ENCODE assay signal across 8 cellular contexts in the genomic region with DNA sequence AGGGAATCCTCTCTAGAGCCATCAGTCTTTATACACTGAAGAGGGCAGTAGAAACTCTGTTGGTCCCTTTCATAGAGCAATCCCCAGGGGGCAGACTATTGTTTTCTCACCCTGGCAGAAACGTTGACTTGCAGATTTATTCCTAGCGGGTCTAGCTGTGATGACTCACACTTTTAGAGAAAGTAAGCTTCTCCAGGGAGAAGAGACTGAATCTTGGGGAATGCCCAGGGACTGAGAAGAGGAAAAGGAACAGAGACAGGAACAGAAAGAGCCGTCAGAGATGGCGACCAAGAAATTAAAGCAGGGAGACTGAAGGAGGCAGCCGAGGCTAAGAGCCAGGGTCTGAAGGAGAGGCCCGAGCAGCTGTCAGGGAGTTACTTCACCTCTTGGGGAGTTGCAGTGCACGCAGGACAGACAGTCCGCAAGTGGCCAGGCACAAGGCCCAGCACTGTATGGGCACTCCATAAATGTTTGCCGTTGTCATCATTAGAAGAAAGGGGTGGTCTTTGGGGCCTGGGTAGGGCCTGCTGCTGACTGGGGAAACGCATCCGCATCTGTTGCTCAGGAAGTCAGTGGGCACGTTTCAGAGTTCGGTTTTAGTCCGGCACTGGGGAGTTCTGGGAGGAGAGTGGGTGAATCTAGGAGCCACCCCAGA. TPM values are rescaled to one million over a fixed set of nuclear protein-coding genes. Genes with fewer than 3 reads are reported as not detected.
DNase-seq lines count a peak whose midpoint lies in the region; ATAC-seq and TF ChIP-seq lines count a peak whose summit lies in the region.

No MANE protein-coding gene starts in this region.

- H3K9me3 Mint-ChIP-seq in activated CD8-positive, alpha-beta memory T cell treated with anti-CD3 and anti-CD28 coated beads, Interleukin-2, amount 10 ng/mL, durations not matched to agents 7 days and 5 days (ENCODE audit: low read depth), result no peaks in the 10 kb centered on the region

- peak overlapping the region; percentile 92 for H3K27ac Mint-ChIP-seq in activated CD8-positive, alpha-beta memory T cell treated with anti-CD3 and anti-CD28 coated beads, Interleukin-2, amount 10 ng/mL, durations not matched to agents 7 days and 5 days

- H3K4me1 Mint-ChIP-seq in activated CD8-positive, alpha-beta memory T cell treated with anti-CD3 and anti-CD28 coated beads, Interleukin-2, amount 10 ng/mL, durations not matched to agents 7 days and 5 days, result peaks cover 43% of the 10 kb centered on the region

- H3K36me3 ChIP-seq in HEK293 (ENCODE audit: control insufficient read depth in 2 of 2, insufficient read depth in 1 of 2, low read length in 2 of 2), result peaks cover 0 to 9% of the 10 kb centered on the region in 2 experiments; a peak in 2 of 3 replicates
- H3K36me3 ChIP-seq in mucosa of descending colon (ENCODE audit: low read depth), result peaks cover 3% of the 10 kb centered on the region
- peaks cover 21% of the 10 kb centered on the region for H3K36me3 ChIP-seq in upper lobe of right lung

- TF ChIP-seq POLR2A in erythroblast (IDR thresholded peaks at IDR 0.05; ENCODE audit: low read length), result no peak

- intact Hi-C loops in mucosa of descending colon (cut with DNase I, micrococcal nuclease), result no loop called here
- intact Hi-C loops in upper lobe of right lung (cut with DNase I), result loop anchor here (10.0 kb wide), 1 partner anchor 141 kb away; no protein-coding TSS in a partner anchor

- peak overlapping the region; percentile 55 for H3K27ac ChIP-seq in HEK293 (ENCODE audit: extremely low read depth, low read depth, low read length)
- peak overlapping the region; percentile 86 for H3K27ac ChIP-seq in upper lobe of right lung

- H3K4me1 ChIP-seq in HEK293 (ENCODE audit: control insufficient read depth, insufficient read depth, low read length) (peaks cover 11% of the 10 kb centered on the region), mucosa of descending colon (ENCODE audit: low read depth) (peaks cover 17% of the 10 kb centered on the region), upper lobe of right lung (peaks cover 59% of the 10 kb centered on the region)

- POLR2A ChIA-PET in HEK293 (lab: Yijun Ruan, JAX), result interaction anchor here (0.9 to 1.9 kb wide), 7 partner anchors 9 to 170 kb away, joined by 3 to 16 read pairs (median 3); partner anchors contain the start of genes MRPL51 and VAMP1

- no peaks in the 10 kb centered on the region for H3K27me3 Mint-ChIP-seq in activated CD8-positive, alpha-beta memory T cell treated with anti-CD3 and anti-CD28 coated beads, Interleukin-2, amount 10 ng/mL, durations not matched to agents 7 days and 5 days

- DNase-seq in NCI-H2196 (lab: John Stamatoyannopoulos, UW; ENCODE audit: unreplicated experiment), result peak; percentile 10
- no peak for DNase-seq in NCI-H2196 treated with DMSO at 0.1 percent for 48 hours (lab: John Stamatoyannopoulos, UW; ENCODE audit: unreplicated experiment)
- DNase-seq in NCI-H2171 treated with DMSO at 0.1 percent for 48 hours (lab: John Stamatoyannopoulos, UW), result peak; percentile 83
- DNase-seq in activated CD8-positive, alpha-beta memory T cell treated with anti-CD3 and anti-CD28 coated beads, Interleukin-2, amount 10 ng/mL, durations not matched to agents 7 days and 5 days, result peak; percentile 65
- peak; percentile 45 to 54 for DNase-seq in erythroblast (lab: John Stamatoyannopoulos, UW)
- DNase-seq in mucosa of descending colon, result no peak
- DNase-seq in upper lobe of right lung, result no peak

- H3K4me3 ChIP-seq in HEK293 (ENCODE audit: low read depth, low read length) (no peak overlapping the region), mucosa of descending colon (no peak overlapping the region), upper lobe of right lung (peak overlapping the region; percentile 14)

- H3K36me3 Mint-ChIP-seq in activated CD8-positive, alpha-beta memory T cell treated with anti-CD3 and anti-CD28 coated beads, Interleukin-2, amount 10 ng/mL, durations not matched to agents 7 days and 5 days, result peaks cover 5% of the 10 kb centered on the region

- H3K9me3 ChIP-seq in HEK293 (ENCODE audit: control insufficient read depth, insufficient read depth, low read depth, low read length) (no peaks in the 10 kb centered on the region), mucosa of descending colon (no peaks in the 10 kb centered on the region), upper lobe of right lung (no peaks in the 10 kb centered on the region)

- TF ChIP-seq CTCF in HEK293 (tag by site-specific recombination; IDR thresholded peaks at IDR 0.05), result peak; percentile 75
- TF ChIP-seq CTCF in mucosa of descending colon (IDR thresholded peaks at IDR 0.05), result no peak
- TF ChIP-seq CTCF in upper lobe of right lung (IDR thresholded peaks at IDR 0.05), result peak; percentile 59

- peak overlapping the region; percentile 56 for H3K4me3 Mint-ChIP-seq in activated CD8-positive, alpha-beta memory T cell treated with anti-CD3 and anti-CD28 coated beads, Interleukin-2, amount 10 ng/mL, durations not matched to agents 7 days and 5 days

- ATAC-seq in activated CD8-positive, alpha-beta memory T cell treated with anti-CD3 and anti-CD28 coated beads, Interleukin-2, amount 10 ng/mL, durations not matched to agents 7 days and 5 days, result peak; percentile 83
- ATAC-seq in mucosa of descending colon (peak; percentile 52), upper lobe of right lung (peak; percentile 69)

- CTCF ChIA-PET in HEK293 (lab: Yijun Ruan, JAX), result interaction anchor here (0.6 to 2.0 kb wide), 15 partner anchors 10 to 1241 kb away, joined by 3 to 13 read pairs (median 4); partner anchors contain the start of gene TNFRSF1A
- CTCF ChIA-PET in activated CD8-positive, alpha-beta memory T cell treated with anti-CD3 and anti-CD28 coated beads, Interleukin-2, amount 10 ng/mL, durations not matched to agents 7 days and 5 days (lab: Charles Lee), result interaction anchor here (0.6 to 1.9 kb wide), 18 partner anchors 9 to 208 kb away, joined by 3 to 21 read pairs (median 4); partner anchors contain the start of genes TNFRSF1A and VAMP1

- no peaks in the 10 kb centered on the region for H3K27me3 ChIP-seq in upper lobe of right lung

TF ChIP-seq in HEK293, 187 proteins besides CTCF, POLR2A, EP300 and RAD21 (continues in another document):
- TF ChIP-seq ZNF366 (tag by site-specific recombination; conservative IDR thresholded peaks at IDR 0.05) (peak; percentile 90), KLF8 (tag by site-specific recombination; IDR thresholded peaks at IDR 0.05) (peak; percentile 44), ZNF629 (tag by site-specific recombination; IDR thresholded peaks at IDR 0.05) (peak; percentile 67), PRDM6 (tag by site-specific recombination; IDR thresholded peaks at IDR 0.05) (peak; percentile 93), ZBTB20 (tag by site-specific recombination; IDR thresholded peaks at IDR 0.05) (peak; percentile 23; the same call in 1 of the 2 replicates), ZIC2 (tag by site-specific recombination; IDR thresholded peaks at IDR 0.05) (peak; percentile 67), BCL11B (tag by site-specific recombination; IDR thresholded peaks at IDR 0.05; ENCODE audit: low read depth) (no peak), ZNF10 (tag by site-specific recombination; IDR thresholded peaks at IDR 0.05) (0 out of 2 replicates have a peak, but pooled peaks have one; percentile 4), SCRT1 (tag by site-specific recombination; IDR thresholded peaks at IDR 0.05; ENCODE audit: borderline replicate concordance) (peak; percentile 48; the same call in 1 of the 2 replicates), GLIS2 (tag by site-specific recombination; IDR thresholded peaks at IDR 0.05) (peak; percentile 37; the same call in 1 of the 2 replicates), IKZF3 (tag by site-specific recombination; IDR thresholded peaks at IDR 0.05) (peak; percentile 85), ZNF391 (tag by site-specific recombination; IDR thresholded peaks at IDR 0.05; ENCODE audit: borderline replicate concordance, low read depth) (peak; percentile 37; the same call in 1 of the 2 replicates), ZNF324 (tag by site-specific recombination; IDR thresholded peaks at IDR 0.05) (peak; percentile 56; the same call in 1 of the 2 replicates), ZNF654 (tag by site-specific recombination; IDR thresholded peaks at IDR 0.05; ENCODE audit: low read depth) (peak; percentile 17; the same call in 1 of the 2 replicates), SP7 (tag by site-specific recombination; IDR thresholded peaks at IDR 0.05) (peak; percentile 82)

RNA-seq across cellular contexts. Expression of gene PLEKHG6, which starts 13.0 kb away (rescaled TPM):
- total RNA-seq in activated CD8-positive, alpha-beta memory T cell treated with anti-CD3 and anti-CD28 coated beads, Interleukin-2, amount 10 ng/mL, durations not matched to agents 7 days and 5 days, result not detected
- total RNA-seq in mucosa of descending colon (100 to 1,000 TPM in 2 of 3 donors, 10 to 100 TPM in 1; 90.4 to 190 (median 128) TPM), upper lobe of right lung (5.1 TPM)

RNA-seq across cellular contexts. Expression of gene TNFRSF1A, which starts 18.4 kb away (rescaled TPM):
- total RNA-seq in activated CD8-positive, alpha-beta memory T cell treated with anti-CD3 and anti-CD28 coated beads, Interleukin-2, amount 10 ng/mL, durations not matched to agents 7 days and 5 days, result 10 to 100 TPM; 63.3 to 71.5 TPM
- 100 to 1,000 TPM; 166 to 237 (median 211) TPM for total RNA-seq in mucosa of descending colon
- total RNA-seq in upper lobe of right lung, result 185 TPM

RNA-seq across cellular contexts. Expression of gene SCNN1A, which starts 51.9 kb away (rescaled TPM):
- total RNA-seq in activated CD8-positive, alpha-beta memory T cell treated with anti-CD3 and anti-CD28 coated beads, Interleukin-2, amount 10 ng/mL, durations not matched to agents 7 days and 5 days, result under 1 TPM; 0.49 to 0.58 TPM
- total RNA-seq in mucosa of descending colon (100 to 1,000 TPM; 130 to 402 (median 386) TPM), upper lobe of right lung (199 TPM)

Comparison
In these comparisons a context has a peak if more than half of its experiments do, and no peak if none do; other contexts are left out.
1. DNase-seq: peak in NCI-H2196 (single experiment), NCI-H2171 treated with DMSO at 0.1 percent for 48 hours (single experiment), activated CD8-positive, alpha-beta memory T cell treated with anti-CD3 and anti-CD28 coated beads, Interleukin-2, amount 10 ng/mL, durations not matched to agents 7 days and 5 days (single experiment) and erythroblast (2 of 2); none in NCI-H2196 treated with DMSO at 0.1 percent for 48 hours (single experiment), mucosa of descending colon (0 of 3) and upper lobe of right lung (single experiment).
2. RNA of gene PLEKHG6, which starts 13.0 kb away (total RNA-seq): 90.4 to 190 TPM in mucosa of descending colon; 5.1 TPM in upper lobe of right lung (single experiment) and not detected in activated CD8-positive, alpha-beta memory T cell treated with anti-CD3 and anti-CD28 coated beads, Interleukin-2, amount 10 ng/mL, durations not matched to agents 7 days and 5 days; every median in the first group is over 10 times any median in the second.
3. RNA of gene SCNN1A, which starts 51.9 kb away (total RNA-seq): 130 to 402 TPM in mucosa of descending colon and 199 TPM in upper lobe of right lung (single experiment); 0.49 to 0.58 TPM in activated CD8-positive, alpha-beta memory T cell treated with anti-CD3 and anti-CD28 coated beads, Interleukin-2, amount 10 ng/mL, durations not matched to agents 7 days and 5 days; every median in the first group is over 10 times any median in the second.
4. Peak in every context shown above with its lines, with median percentiles within 50 percentile points of each other: ATAC-seq.